Comparison of ENCODE assay signal across 12 cellular contexts in genomic region chr11:128689946-128690745, GRCh38. TPM values are rescaled to one million over a fixed set of nuclear protein-coding genes. Genes with fewer than 3 reads are reported as not detected.
DNase-seq lines count a peak whose midpoint lies in the region; ATAC-seq and TF ChIP-seq lines count a peak whose summit lies in the region.
"Had no signal": no experiment of that assay in that cellular context is flagged by ENCODE, and none has a peak within 500 bp of the region (broad histone marks: within the 10 kb centered on the region; RNA-seq: fewer than 3 reads in every experiment).

No MANE protein-coding gene starts in this region.

- DNase-seq in Right ventricle myocardium inferior (ENCODE audit: missing footprints) (peak; percentile 64), cardiac septum (ENCODE audit: low spot score) (no peak), fibroblast of peridontal ligament (ENCODE audit: extremely low read depth) (peak; percentile 34), prostate gland (ENCODE audit: low spot score) (no peak), NCI-H82 (lab: John Stamatoyannopoulos, UW) (no peak), activated gamma-delta T cell (lab: John Stamatoyannopoulos, UW) (no peak)
- DNase-seq: activated gamma-delta T cell treated with Interleukin-2 at 50 U/mL for 16 hours, NCI-H1105 treated with DMSO at 0.1 percent for 48 hours had no signal

- H3K4me1 ChIP-seq in prostate gland (replicated peaks), result no peaks in the 10 kb centered on the region

- ATAC-seq in Right ventricle myocardium inferior, result no peak
- no peak for ATAC-seq in GM21381 (IDR thresholded peaks at IDR 0.05; ENCODE audit: unreplicated experiment)
- ATAC-seq: left lobe of liver had no signal

- no peak for TF ChIP-seq POLR2A in prostate gland (IDR thresholded peaks at IDR 0.05)

- H3K9me3 ChIP-seq in prostate gland, result no peaks in the 10 kb centered on the region

- peaks cover 59% of the 10 kb centered on the region for H3K27me3 ChIP-seq in prostate gland (replicated peaks; ENCODE audit: insufficient read depth)

- H3K4me3 ChIP-seq in prostate gland, result no peak overlapping the region

- no peaks in the 10 kb centered on the region for H3K36me3 ChIP-seq in prostate gland

- no peak overlapping the region for H3K27ac ChIP-seq in prostate gland
- H3K27ac ChIP-seq: VCaP had no signal

- TF ChIP-seq CTCF in nephron (IDR thresholded peaks at IDR 0.05; ENCODE audit: unreplicated experiment in 3 of 3) (no peak), prostate gland (IDR thresholded peaks at IDR 0.05) (no peak)

- H3K9me3 Mint-ChIP-seq in nephron, result no peaks in the 10 kb centered on the region

- intact Hi-C loops in Right ventricle myocardium inferior (cut with DNase I) (loop anchor here (5.0 kb wide), 2 partner anchors 87 to 142 kb away; no protein-coding TSS in a partner anchor), cardiac septum (cut with DNase I) (loop anchor here (5.0 to 10.0 kb wide), 3 partner anchors 43 to 398 kb away; no protein-coding TSS in a partner anchor), prostate gland (cut with DNase I) (no loop called here)

- peak overlapping the region; percentile 75 to 81 (median 78) for H3K4me3 Mint-ChIP-seq in nephron

- peaks cover 65% of the 10 kb centered on the region for H3K4me1 Mint-ChIP-seq in nephron

- no peaks in the 10 kb centered on the region for H3K36me3 Mint-ChIP-seq in nephron (ENCODE audit: low read depth)

- H3K27me3 Mint-ChIP-seq in nephron (ENCODE audit: low read depth), result peaks cover 97% of the 10 kb centered on the region

- H3K27ac Mint-ChIP-seq in nephron, result peak overlapping the region; percentile 58 to 83 (median 80)

- 13% methylated on average over 43 of the region's 43 CpGs for WGBS in prostate gland

RNA-seq across cellular contexts. Expression of gene FLI1, which starts 3.7 kb away (rescaled TPM):
- total RNA-seq in Right ventricle myocardium inferior (18.3 TPM), cardiac septum (18.9 TPM), prostate gland (10 to 100 TPM in 1 of 2 donors, 1 to 10 TPM in 1; 9.8 to 10.6 TPM)

Comparison
In these comparisons a context has a peak if more than half of its experiments do, and no peak if none do; other contexts are left out.
1. DNase-seq: peak in Right ventricle myocardium inferior (single experiment) and fibroblast of peridontal ligament (single experiment); none in cardiac septum (single experiment), prostate gland (single experiment), NCI-H82 (single experiment) and activated gamma-delta T cell (single experiment).